In the genomic region with DNA sequence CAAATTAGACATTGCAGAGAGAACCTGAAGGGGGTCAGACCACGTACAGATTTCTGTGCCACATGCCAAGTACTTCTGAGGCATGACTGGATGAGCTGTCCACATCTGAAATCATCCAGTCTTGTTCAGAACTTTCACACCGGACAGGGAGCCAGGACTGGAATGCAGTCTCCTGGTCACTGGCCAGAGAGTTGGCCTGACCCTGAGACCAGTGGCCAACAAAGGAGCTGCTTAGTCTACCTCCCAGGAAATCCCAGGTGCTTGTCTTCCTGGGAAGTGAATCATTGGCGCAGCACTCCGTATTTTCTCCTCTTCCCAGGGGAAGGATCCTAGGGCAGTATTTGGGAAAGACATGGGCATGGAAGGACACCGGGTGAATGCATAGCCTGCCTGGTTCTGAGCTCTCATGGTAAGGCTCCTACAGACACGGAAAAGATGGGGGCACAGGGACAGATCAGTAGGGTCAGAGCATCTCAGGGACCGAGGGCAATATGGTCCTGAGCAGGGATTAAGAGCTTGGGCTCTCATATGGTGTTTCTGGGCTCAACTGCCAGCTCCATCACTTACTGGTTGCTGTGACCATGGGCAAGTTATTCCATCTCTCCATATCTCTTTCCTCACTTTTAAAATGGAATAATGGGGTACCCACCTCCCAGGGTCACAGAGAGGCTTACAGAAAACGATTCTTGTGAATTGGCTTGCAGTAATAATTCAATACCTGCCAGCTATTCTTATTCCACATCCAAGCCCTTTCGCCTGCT, we compare ENCODE assay signal across 8 cellular contexts. TPM values are rescaled to one million over a fixed set of nuclear protein-coding genes. Genes with fewer than 3 reads are reported as not detected.
DNase-seq lines count a peak whose midpoint lies in the region; ATAC-seq, FAIRE-seq and TF ChIP-seq lines count a peak whose summit lies in the region.

No MANE protein-coding gene starts in this region.

- POLR2A ChIA-PET in CD4-positive, alpha-beta memory T cell (lab: Charles Lee; ENCODE audit: partially characterized antibody): interaction anchor here (0.6 to 2.4 kb wide), 2 partner anchors 25 to 67 kb away, joined by 3 to 8 read pairs; no protein-coding TSS in a partner anchor

- H3K9me3 ChIP-seq in CD4-positive, alpha-beta memory T cell (ENCODE audit: control insufficient read depth in 1 of 2, low read length in 2 of 2): no peaks in the 10 kb centered on the region
- H3K9me3 ChIP-seq in Karpas-422 (ENCODE audit: low read length) (no peaks in the 10 kb centered on the region), thyroid gland (no peaks in the 10 kb centered on the region)

- H3K27me3 Mint-ChIP-seq in CD4-positive, alpha-beta memory T cell: peaks cover 0 to 1% of the 10 kb centered on the region in 2 donors

- no peak overlapping the region for H4K8ac ChIP-seq in mesendoderm (ENCODE audit: low read depth, low read length)

- H3K27ac Mint-ChIP-seq in CD4-positive, alpha-beta memory T cell: peak overlapping the region in 6 of 7 donors; percentile 22 to 81 (median 62)

- no peaks in the 10 kb centered on the region for H3K9me3 Mint-ChIP-seq in CD4-positive, alpha-beta memory T cell

- H3K9ac ChIP-seq in Karpas-422 (ENCODE audit: low read length): peak overlapping the region; percentile 97
- H3K9ac ChIP-seq in mesendoderm (ENCODE audit: low read length): peak overlapping the region; percentile 73

- H3K27ac ChIP-seq in CD4-positive, alpha-beta memory T cell (ENCODE audit: low read depth, low read length): no peak overlapping the region
- H3K27ac ChIP-seq in Karpas-422 (ENCODE audit: low read length) (peak overlapping the region; percentile 94), mesendoderm (ENCODE audit: low read depth, low read length) (peak overlapping the region; percentile 95), thyroid gland (no peak overlapping the region)

- H4K5ac ChIP-seq in mesendoderm (ENCODE audit: low read length): no peak overlapping the region

- H2BK15ac ChIP-seq in mesendoderm (replicated peaks; ENCODE audit: low read depth): no peak overlapping the region

- H3K4me3 Mint-ChIP-seq in CD4-positive, alpha-beta memory T cell: peak overlapping the region; percentile 79 to 91 (median 84)

- no peak overlapping the region for H2AFZ ChIP-seq in Karpas-422 (ENCODE audit: low read length)

- no peak for ATAC-seq in GM21825 (IDR thresholded peaks at IDR 0.05; ENCODE audit: unreplicated experiment)
- ATAC-seq in HG03045 (IDR thresholded peaks at IDR 0.05; ENCODE audit: unreplicated experiment): no peak

- H3K27me3 ChIP-seq in CD4-positive, alpha-beta memory T cell (ENCODE audit: insufficient read depth, low read length): no peaks in the 10 kb centered on the region
- H3K27me3 ChIP-seq in Karpas-422 (ENCODE audit: low read length) (no peaks in the 10 kb centered on the region), bronchial epithelial cell (ENCODE audit: control insufficient read depth, insufficient read depth, low read length) (no peaks in the 10 kb centered on the region), mesendoderm (ENCODE audit: insufficient read depth, low read length, poor library complexity) (no peaks in the 10 kb centered on the region), thyroid gland (no peaks in the 10 kb centered on the region)

- H2AK5ac ChIP-seq in mesendoderm (ENCODE audit: low read length): no peak overlapping the region

- H3K4me3 ChIP-seq in CD4-positive, alpha-beta memory T cell (ENCODE audit: low read length in 2 of 2): peak overlapping the region in 1 of 2 donors; percentile 74
- H3K4me3 ChIP-seq in Karpas-422 (ENCODE audit: low read length): peak overlapping the region; percentile 84
- peak overlapping the region; percentile 78 for H3K4me3 ChIP-seq in bronchial epithelial cell (ENCODE audit: low read depth, low read length)
- peak overlapping the region; percentile 34 for H3K4me3 ChIP-seq in mesendoderm (ENCODE audit: low read length)
- H3K4me3 ChIP-seq in thyroid gland (replicated peaks in 1 of 3): no peak overlapping the region

- H3K79me2 ChIP-seq in Karpas-422 (ENCODE audit: low read length) (peaks cover 37% of the 10 kb centered on the region), mesendoderm (ENCODE audit: control insufficient read depth, insufficient read depth, low read length) (peaks cover 39% of the 10 kb centered on the region)

- H3K36me3 ChIP-seq in CD4-positive, alpha-beta memory T cell (ENCODE audit: insufficient read depth, low read length): no peaks in the 10 kb centered on the region
- peaks cover 35% of the 10 kb centered on the region for H3K36me3 ChIP-seq in Karpas-422 (ENCODE audit: insufficient read depth, low read length)
- peaks cover 15% of the 10 kb centered on the region for H3K36me3 ChIP-seq in bronchial epithelial cell (ENCODE audit: control insufficient read depth, insufficient read depth, low read length)
- H3K36me3 ChIP-seq in mesendoderm (ENCODE audit: control insufficient read depth, insufficient read depth, low read length): peaks cover 12% of the 10 kb centered on the region
- no peaks in the 10 kb centered on the region for H3K36me3 ChIP-seq in thyroid gland

- CTCF ChIA-PET in CD4-positive, alpha-beta memory T cell (lab: Charles Lee; ENCODE audit: partially characterized antibody): interaction anchor here (0.9 to 15.8 kb wide), 7 partner anchors 9 to 173 kb away, joined by 3 to 202 read pairs (median 5); no protein-coding TSS in a partner anchor

- H3K18ac ChIP-seq in mesendoderm (ENCODE audit: low read length): peak overlapping the region; percentile 61

- H3K4ac ChIP-seq in mesendoderm (ENCODE audit: low read depth, low read length): peak overlapping the region; percentile 99

- no peaks in the 10 kb centered on the region for H3K36me3 Mint-ChIP-seq in CD4-positive, alpha-beta memory T cell

- peak overlapping the region; percentile 90 for H3K56ac ChIP-seq in mesendoderm (ENCODE audit: low read length)

- H3K79me1 ChIP-seq in mesendoderm (ENCODE audit: low read length): peaks cover 7% of the 10 kb centered on the region

- H2BK5ac ChIP-seq in mesendoderm (ENCODE audit: low read length): no peak overlapping the region

- no CpG with 5 or more reads among the region's 9 CpGs for WGBS in mesendoderm (ENCODE audit: extremely low coverage, insufficient coverage, low lambda C conversion rate)
- WGBS in thyroid gland, 2 donors: 48 to 55% methylated on average over 8 to 9 of the region's 9 CpGs

- H2BK120ac ChIP-seq in mesendoderm (ENCODE audit: low read depth, low read length): no peak overlapping the region

- no peak overlapping the region for H3K23ac ChIP-seq in mesendoderm (ENCODE audit: low read length)

- peak overlapping the region; percentile 94 for H3K4me2 ChIP-seq in Karpas-422 (ENCODE audit: low read depth, low read length, poor library complexity, severe bottlenecking)
- H3K4me2 ChIP-seq in mesendoderm (ENCODE audit: low read length): peak overlapping the region; percentile 35

- no peak for FAIRE-seq in bronchial epithelial cell (lab: Jason Lieb, UNC)

- intact Hi-C loops in CD4-positive, alpha-beta memory T cell (cut with micrococcal nuclease): no loop called here
- intact Hi-C loops in thyroid gland (cut with DNase I): no loop called here

- DNase-seq in CD4-positive, alpha-beta memory T cell: no peak
- no peak for DNase-seq in Karpas-422
- DNase-seq in bronchial epithelial cell (ENCODE audit: low read depth): peak; percentile 32
- DNase-seq in mesendoderm: no peak
- no peak for DNase-seq in thyroid gland
- DNase-seq in UCSD-AML1 (lab: John Stamatoyannopoulos, UW; ENCODE audit: unreplicated experiment): no peak

- H3K4me1 Mint-ChIP-seq in CD4-positive, alpha-beta memory T cell: peaks cover 9 to 19% (median 14%) of the 10 kb centered on the region in 4 donors

- H4K20me1 ChIP-seq in Karpas-422 (ENCODE audit: insufficient read depth, low read depth, low read length): peaks cover 30% of the 10 kb centered on the region

- TF ChIP-seq CTCF in bronchial epithelial cell (IDR thresholded peaks at IDR 0.05; ENCODE audit: insufficient read depth, low read length, severe bottlenecking) (no peak), thyroid gland (IDR thresholded peaks at IDR 0.05) (no peak)

- H3K9me2 ChIP-seq in Karpas-422 (replicated peaks; ENCODE audit: insufficient read depth, low read length): no peaks in the 10 kb centered on the region

- H3K4me1 ChIP-seq in CD4-positive, alpha-beta memory T cell (ENCODE audit: insufficient read depth, low read length): peaks cover 14% of the 10 kb centered on the region
- H3K4me1 ChIP-seq in Karpas-422 (ENCODE audit: low read length) (peaks cover 42% of the 10 kb centered on the region), mesendoderm (ENCODE audit: control insufficient read depth, low read depth, low read length) (peaks cover 21% of the 10 kb centered on the region), thyroid gland (peaks cover 4 to 15% of the 10 kb centered on the region in 2 donors)

- no peak for TF ChIP-seq POLR2A in thyroid gland (IDR thresholded peaks at IDR 0.05)

RNA-seq across cellular contexts. Expression of gene SCD, which starts 1.3 kb away (rescaled TPM):
- under 1 TPM; 0.61 to 1.00 TPM for total RNA-seq in CD4-positive, alpha-beta memory T cell
- 1 to 10 TPM in 1 of 2 donors, under 1 TPM in 1; 0.77 to 1.4 TPM for polyA plus RNA-seq in CD4-positive, alpha-beta memory T cell
- total RNA-seq in Karpas-422 (2014; rRNA removed; shearing (Covaris generic); ENCODE audit: low replicate concordance): 282 and 463 TPM in 2 replicates
- total RNA-seq in bronchial epithelial cell: 199 and 298 TPM in 2 replicates
- 565 TPM for polyA plus RNA-seq in mesendoderm (2013, experiment 1 of 2)
- 558 TPM for polyA plus RNA-seq in mesendoderm (2013, experiment 2 of 2)
- 10 to 100 TPM in 1 of 4 donors, 1 to 10 TPM in 3; 2.2 to 29.7 (median 5.1) TPM for total RNA-seq in thyroid gland

RNA-seq across cellular contexts. Expression of gene PKD2L1, which starts 15.7 kb away (rescaled TPM):
- not detected for total RNA-seq in CD4-positive, alpha-beta memory T cell
- not detected for polyA plus RNA-seq in CD4-positive, alpha-beta memory T cell
- total RNA-seq in Karpas-422 (2014; rRNA removed; shearing (Covaris generic); ENCODE audit: low replicate concordance): 0.07 and 0.25 TPM in 2 replicates
- total RNA-seq in bronchial epithelial cell: under 0.01 TPM in 1 of 2 replicates, not detected in the other
- 0.04 TPM for polyA plus RNA-seq in mesendoderm (2013, experiment 1 of 2)
- 0.07 TPM for polyA plus RNA-seq in mesendoderm (2013, experiment 2 of 2)
- not detected for total RNA-seq in thyroid gland

RNA-seq across cellular contexts. Expression of gene BLOC1S2, which starts 59.3 kb away (rescaled TPM):
- total RNA-seq in CD4-positive, alpha-beta memory T cell: 10 to 100 TPM; 32.0 to 38.5 TPM
- polyA plus RNA-seq in CD4-positive, alpha-beta memory T cell: 10 to 100 TPM; 66.8 to 77.8 TPM
- 65.1 and 121 TPM in 2 replicates for total RNA-seq in Karpas-422 (2014; rRNA removed; shearing (Covaris generic); ENCODE audit: low replicate concordance)
- 107 and 131 TPM in 2 replicates for total RNA-seq in bronchial epithelial cell
- polyA plus RNA-seq in mesendoderm (2013, experiment 1 of 2): 60.3 TPM
- polyA plus RNA-seq in mesendoderm (2013, experiment 2 of 2): 59.0 TPM
- total RNA-seq in thyroid gland: 10 to 100 TPM; 22.6 to 42.2 (median 37.0) TPM

Comparison
In these comparisons a context has a peak if more than half of its experiments do, and no peak if none do; other contexts are left out.
1. H3K27ac ChIP-seq: peak in Karpas-422 (single experiment) and mesendoderm (single experiment); none in CD4-positive, alpha-beta memory T cell (single experiment) and thyroid gland (0 of 3).
2. H3K4me3 ChIP-seq: peak in Karpas-422 (single experiment), bronchial epithelial cell (single experiment) and mesendoderm (single experiment); none in thyroid gland (0 of 3).